In the genomic region with DNA sequence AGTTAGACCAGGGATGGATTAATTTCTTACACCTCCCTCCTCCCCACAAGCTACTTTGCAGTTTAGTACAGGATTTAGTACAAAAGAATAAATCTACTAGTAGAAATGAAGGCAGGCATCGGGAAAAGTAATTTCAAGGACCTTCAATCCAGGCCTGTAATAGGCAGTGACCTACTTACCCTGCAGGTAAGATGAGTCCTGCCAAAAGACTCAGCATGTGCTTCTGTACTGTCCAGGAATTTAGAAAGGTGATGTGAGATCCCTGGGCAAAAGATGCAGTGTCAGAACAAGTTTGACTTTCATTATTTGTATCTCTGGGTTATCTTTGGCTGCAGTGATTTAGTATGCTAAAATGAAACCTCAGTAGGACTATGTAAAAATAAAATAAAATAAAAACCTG, we compare ENCODE assay signal across 7 cellular contexts.
"Had no signal": no experiment of that assay in that cellular context is flagged by ENCODE, and none has a peak within 500 bp of the region (broad histone marks: within the 10 kb centered on the region; RNA-seq: fewer than 3 reads in every experiment).

No MANE protein-coding gene starts in this region.

- DNase-seq: GDM1, GF-D8 had no signal

- FAIRE-seq: G401.6, GM12878, GM12891, GM12892, GM18507 had no signal
